19 cellular contexts compared by ENCODE assay signal in genomic region chr7:101546308-101546936, GRCh38.
DNase-seq lines count a peak whose midpoint lies in the region; ATAC-seq and TF ChIP-seq lines count a peak whose summit lies in the region.
"Had no signal": no experiment of that assay in that cellular context is flagged by ENCODE, and none has a peak within 500 bp of the region (broad histone marks: within the 10 kb centered on the region; RNA-seq: fewer than 3 reads in every experiment).

No MANE protein-coding gene starts in this region.

- H3K27me3 ChIP-seq in WERI-Rb-1 (ENCODE audit: insufficient read depth, low read depth, severe bottlenecking) (no peaks in the 10 kb centered on the region), upper lobe of right lung (no peaks in the 10 kb centered on the region), thyroid gland (no peaks in the 10 kb centered on the region)
- H3K27me3 ChIP-seq: BE2C had no signal

- H3K36me3 ChIP-seq in WERI-Rb-1: no peaks in the 10 kb centered on the region
- no peaks in the 10 kb centered on the region for H3K36me3 ChIP-seq in upper lobe of right lung
- no peaks in the 10 kb centered on the region for H3K36me3 ChIP-seq in thyroid gland
- H3K36me3 ChIP-seq: BE2C had no signal

- intact Hi-C loops in upper lobe of right lung (cut with DNase I): no loop called here
- intact Hi-C loops in thyroid gland (cut with DNase I): loop anchor here (10.0 kb wide), 2 partner anchors 258 to 848 kb away; partner anchors contain the start of gene PRKRIP1

- TF ChIP-seq POLR2A in thyroid gland (IDR thresholded peaks at IDR 0.05): no peak

- ATAC-seq in upper lobe of right lung (no peak), HG02763 (IDR thresholded peaks at IDR 0.05; ENCODE audit: unreplicated experiment) (no peak)
- ATAC-seq: HCT116 had no signal

- H3K9me3 ChIP-seq in WERI-Rb-1 (ENCODE audit: severe bottlenecking): no peaks in the 10 kb centered on the region
- no peaks in the 10 kb centered on the region for H3K9me3 ChIP-seq in upper lobe of right lung
- H3K9me3 ChIP-seq in thyroid gland: no peaks in the 10 kb centered on the region
- H3K9me3 ChIP-seq: BE2C, Caco-2 had no signal

- 86 to 97% methylated on average over 2 of the region's 2 CpGs for WGBS in thyroid gland, 2 donors

- H3K4me3 ChIP-seq in WERI-Rb-1 (ENCODE audit: low read depth, low read length) (no peak overlapping the region), upper lobe of right lung (no peak overlapping the region), thyroid gland (replicated peaks in 1 of 3) (no peak overlapping the region)
- H3K4me3 ChIP-seq: GM23248 had no signal

- TF ChIP-seq CTCF in WERI-Rb-1 (IDR thresholded peaks at IDR 0.05; ENCODE audit: low read depth, low read length) (no peak), upper lobe of right lung (IDR thresholded peaks at IDR 0.05) (no peak), thyroid gland (IDR thresholded peaks at IDR 0.05) (no peak)

- H3K4me1 ChIP-seq in upper lobe of right lung (no peaks in the 10 kb centered on the region), thyroid gland (peaks cover 0 to 6% of the 10 kb centered on the region in 2 donors)
- H3K4me1 ChIP-seq: BE2C had no signal

- DNase-seq in activated effector memory CD4-positive, alpha-beta T cell treated with anti-CD3 and anti-CD28 coated beads, Interleukin-2, amount 50 U/mL, for 16 hours: peak; percentile 53
- DNase-seq in activated effector memory CD4-positive, alpha-beta T cell treated with Interleukin-2 at 50 U/mL for 16 hours: no peak
- DNase-seq in WERI-Rb-1: peak; percentile 2
- DNase-seq in mesenteric fat pad (ENCODE audit: low spot score): peak; percentile 41
- DNase-seq in upper lobe of right lung: peak; percentile 31
- no peak for DNase-seq in NCI-H774 (lab: John Stamatoyannopoulos, UW)
- DNase-seq in thyroid gland: no peak
- DNase-seq: BE2C, GDM1, GM23248, NCI-H1105 treated with DMSO at 0.1 percent for 48 hours, NCI-H1694 treated with DMSO at 0.1 percent for 48 hours, NCI-H2107, NCI-H2227 treated with DMSO at 0.1 percent for 48 hours, NCI-H510A treated with DMSO at 0.1 percent for 48 hours, SHP77 treated with DMSO at 0.1 percent for 48 hours had no signal

- H3K27ac ChIP-seq in WERI-Rb-1 (no peak overlapping the region), upper lobe of right lung (no peak overlapping the region), thyroid gland (no peak overlapping the region)
- H3K27ac ChIP-seq: GM23248 had no signal

Comparison
In these comparisons a context has a peak if more than half of its experiments do, and no peak if none do; other contexts are left out.
1. DNase-seq: peak in activated effector memory CD4-positive, alpha-beta T cell treated with anti-CD3 and anti-CD28 coated beads, Interleukin-2, amount 50 U/mL, for 16 hours (single experiment), WERI-Rb-1 (single experiment), mesenteric fat pad (single experiment) and upper lobe of right lung (single experiment); none in activated effector memory CD4-positive, alpha-beta T cell treated with Interleukin-2 at 50 U/mL for 16 hours (single experiment), NCI-H774 (single experiment) and thyroid gland (0 of 2).